In genomic region chr5:122703214-122703613, GRCh38 we compare ENCODE assay signal across 19 cellular contexts.
"Had no signal": no experiment of that assay in that cellular context is flagged by ENCODE, and none has a peak within 500 bp of the region (broad histone marks: within the 10 kb centered on the region; RNA-seq: fewer than 3 reads in every experiment).

No MANE protein-coding gene starts in this region.

- H3K27ac ChIP-seq: hepatocyte, upper lobe of right lung had no signal

- H3K9me3 ChIP-seq: upper lobe of right lung had no signal

- H3K9me3 Mint-ChIP-seq: activated naive CD4-positive, alpha-beta T cell treated with anti-CD3 and anti-CD28 coated beads for 36 hours; activated naive CD8-positive, alpha-beta T cell treated with anti-CD3 and anti-CD28 coated beads, Interleukin-2, amount 10 ng/mL, durations not matched to agents 7 days and 5 days; neural crest cell had no signal

- DNase-seq: activated naive CD4-positive, alpha-beta T cell treated with anti-CD3 and anti-CD28 coated beads for 36 hours; activated naive CD8-positive, alpha-beta T cell treated with anti-CD3 and anti-CD28 coated beads, Interleukin-2, amount 10 ng/mL, durations not matched to agents 7 days and 5 days; activated T-cell treated with anti-CD3 and anti-CD28 coated beads, Interleukin-2, amount 50 U/mL, for 1 hour; amniotic stem cell; cortex of kidney; glutamatergic neuron; mesenchymal stem cell; posterior cingulate gyrus; small intestine; stimulated activated CD4-positive, alpha-beta T cell treated with anti-CD3 and anti-CD28 coated beads, Interleukin-15, amount 100 ng/mL, for 24 hours; stimulated activated CD8-positive, alpha-beta memory T cell treated with anti-CD3 and anti-CD28 coated beads, Interleukin-4, amount 100 ng/mL, for 48 hours; stimulated activated naive CD8-positive, alpha-beta T cell treated with anti-CD3 and anti-CD28 coated beads, Interleukin-15, Interleukin-2, amounts not matched to agents 100 U/mL and 50 U/mL, for 24 hours; T-helper 9 cell; upper lobe of right lung had no signal

- H2AFZ ChIP-seq: hepatocyte had no signal

- H3K36me3 ChIP-seq: upper lobe of right lung had no signal

- H3K4me3 ChIP-seq: hepatocyte, upper lobe of right lung had no signal

- H3K36me3 Mint-ChIP-seq: activated naive CD8-positive, alpha-beta T cell treated with anti-CD3 and anti-CD28 coated beads, Interleukin-2, amount 10 ng/mL, durations not matched to agents 7 days and 5 days had no signal

- H3K4me3 Mint-ChIP-seq: activated naive CD4-positive, alpha-beta T cell treated with anti-CD3 and anti-CD28 coated beads for 36 hours; activated naive CD8-positive, alpha-beta T cell treated with anti-CD3 and anti-CD28 coated beads, Interleukin-2, amount 10 ng/mL, durations not matched to agents 7 days and 5 days; neural crest cell had no signal

- ATAC-seq: sciatic nerve, upper lobe of right lung had no signal

- H3K27me3 ChIP-seq: hepatocyte, upper lobe of right lung had no signal

- H3K4me1 Mint-ChIP-seq: activated naive CD8-positive, alpha-beta T cell treated with anti-CD3 and anti-CD28 coated beads, Interleukin-2, amount 10 ng/mL, durations not matched to agents 7 days and 5 days; neural crest cell had no signal

- H3K79me2 ChIP-seq: hepatocyte had no signal

- FAIRE-seq: frontal cortex, islet of Langerhans, small intestine had no signal

- H3K4me2 ChIP-seq: hepatocyte had no signal

- H3K27ac Mint-ChIP-seq: activated naive CD4-positive, alpha-beta T cell treated with anti-CD3 and anti-CD28 coated beads for 36 hours; activated naive CD8-positive, alpha-beta T cell treated with anti-CD3 and anti-CD28 coated beads, Interleukin-2, amount 10 ng/mL, durations not matched to agents 7 days and 5 days had no signal

- H3K4me1 ChIP-seq: upper lobe of right lung had no signal
